ENCODE assay signal across 13 cellular contexts in the genomic region with DNA sequence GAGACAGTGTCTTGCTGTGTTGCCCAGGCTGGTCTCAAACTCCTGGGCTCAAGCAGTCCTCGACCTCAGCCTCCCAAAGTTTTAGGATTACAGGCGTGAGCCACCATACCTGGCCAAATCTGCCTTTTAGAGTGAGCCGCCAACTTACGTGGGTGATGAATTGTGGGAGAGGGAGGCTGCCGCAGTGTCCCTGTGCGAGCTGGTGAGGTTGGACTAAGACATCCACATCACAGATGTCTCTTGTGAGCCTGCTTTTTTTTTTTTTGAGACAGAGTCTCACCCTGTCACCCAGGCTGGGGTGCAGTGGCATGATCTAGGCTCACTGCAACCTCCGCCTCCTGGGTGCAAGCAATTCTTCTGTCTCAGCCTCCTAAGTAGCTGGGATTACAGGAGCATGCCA. TPM values are rescaled to one million over a fixed set of nuclear protein-coding genes. Genes with fewer than 3 reads are reported as not detected.
"Had no signal": no experiment of that assay in that cellular context is flagged by ENCODE, and none has a peak within 500 bp of the region (broad histone marks: within the 10 kb centered on the region; RNA-seq: fewer than 3 reads in every experiment).

No MANE protein-coding gene starts in this region.

RNA-seq across cellular contexts. Expression of gene OPRD1, which starts 42.4 kb away (rescaled TPM):
- total RNA-seq: naive thymus-derived CD8-positive, alpha-beta T cell; natural killer cell; natural killer cell treated with Interleukin-12 subunit alpha and Interleukin-12 subunit beta and Interleukin-15 and Interleukin-18, amount 100 ng/mL, for 72 hours; omental fat pad; osteoblast; posterior vena cava; pulmonary artery endothelial cell; renal cortical epithelial cell; right atrium auricular region; right cardiac atrium; right lobe of liver; sciatic nerve; spleen had no signal
